34 cellular contexts compared by ENCODE assay signal in the genomic region with DNA sequence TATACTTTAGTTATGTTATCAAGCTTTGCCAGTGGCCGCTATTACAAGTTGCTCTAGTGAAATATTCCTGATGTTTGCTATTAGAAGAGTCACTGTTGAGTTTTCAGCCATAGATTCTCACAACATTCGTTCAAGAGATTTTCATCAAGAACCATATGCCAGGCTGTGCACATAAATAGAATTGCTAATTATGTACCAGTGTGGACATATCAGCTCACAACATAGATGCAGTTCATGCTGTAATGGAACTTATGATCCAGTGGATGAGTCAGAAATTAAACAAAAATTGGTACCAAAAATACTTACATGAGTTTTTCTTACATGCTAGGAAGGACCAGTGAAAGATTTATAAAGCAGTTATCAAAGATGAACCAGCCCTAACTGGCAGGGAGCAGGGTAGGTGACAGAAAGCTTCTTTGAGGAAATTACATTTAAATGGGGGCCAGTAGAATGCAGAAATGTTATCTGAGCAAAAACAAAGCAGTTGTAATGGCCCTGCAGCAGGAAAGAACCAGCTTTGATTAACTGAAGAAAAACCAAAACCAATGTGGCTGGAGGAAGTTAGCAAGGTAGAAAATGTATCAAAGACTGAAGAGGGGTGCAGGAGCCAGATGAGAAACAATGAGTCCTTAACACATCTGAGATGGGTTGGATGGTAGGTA.
"Had no signal": no experiment of that assay in that cellular context is flagged by ENCODE, and none has a peak within 500 bp of the region (broad histone marks: within the 10 kb centered on the region; RNA-seq: fewer than 3 reads in every experiment).

No MANE protein-coding gene starts in this region.

- H3K4me1 Mint-ChIP-seq: activated CD4-positive, alpha-beta memory T cell treated with anti-CD3 and anti-CD28 coated beads, Interleukin-2, amount 10 ng/mL, durations not matched to agents 7 days and 5 days; activated CD8-positive, alpha-beta memory T cell treated with anti-CD3 and anti-CD28 coated beads, Interleukin-2, amount 10 ng/mL, durations not matched to agents 7 days and 5 days; brain had no signal

- H3K9me3 Mint-ChIP-seq: brain had no signal

- H3K36me3 ChIP-seq: adrenal gland, Peyer's patch, SJSA1 had no signal

- H3K36me3 Mint-ChIP-seq: activated CD8-positive, alpha-beta memory T cell treated with anti-CD3 and anti-CD28 coated beads, Interleukin-2, amount 10 ng/mL, durations not matched to agents 7 days and 5 days; activated naive CD4-positive, alpha-beta T cell treated with anti-CD3 and anti-CD28 coated beads, Interleukin-2, amount 50 U/mL, for 72 hours; brain had no signal

- DNase-seq: activated CD4-positive, alpha-beta memory T cell treated with anti-CD3 and anti-CD28 coated beads, Interleukin-2, amount 10 ng/mL, durations not matched to agents 7 days and 5 days; activated CD4-positive, alpha-beta T cell treated with anti-CD3 and anti-CD28 coated beads for 1 hour; activated CD4-positive, alpha-beta T cell treated with anti-CD3 and anti-CD28 coated beads for 48 hours; activated CD4-positive, CD25-positive, alpha-beta regulatory T cell; activated CD8-positive, alpha-beta memory T cell treated with anti-CD3 and anti-CD28 coated beads for 24 hours; activated CD8-positive, alpha-beta memory T cell treated with anti-CD3 and anti-CD28 coated beads, Interleukin-2, amount 10 ng/mL, durations not matched to agents 7 days and 5 days; activated CD8-positive, alpha-beta memory T cell treated with anti-CD3 and anti-CD28 coated beads, Interleukin-2, amount 50 U/mL, for 48 hours; activated gamma-delta T cell treated with Interleukin-2 at 50 U/mL for 16 hours; activated naive CD4-positive, alpha-beta T cell treated with anti-CD3 and anti-CD28 coated beads for 36 hours; adrenal gland; caudate nucleus; NCI-H1092 treated with DMSO at 0.1 percent for 48 hours; NCI-H1417; NCI-H146; NCI-H187; NCI-H2029 treated with DMSO at 0.1 percent for 48 hours; NCI-H2107; NCI-H2171 treated with DMSO at 0.1 percent for 48 hours; NCI-H2227 treated with DMSO at 0.1 percent for 48 hours; NCI-H446 treated with DMSO at 0.1 percent for 48 hours; NCI-H524; PC-3; Peyer's patch; RPMI8226; SHP77 treated with DMSO at 0.1 percent for 48 hours; SK-N-SH; T-helper 1 cell; T-helper 2 cell; T-helper 9 cell had no signal

- H3K27me3 Mint-ChIP-seq: activated CD4-positive, alpha-beta memory T cell treated with anti-CD3 and anti-CD28 coated beads, Interleukin-2, amount 10 ng/mL, durations not matched to agents 7 days and 5 days; activated CD8-positive, alpha-beta memory T cell treated with anti-CD3 and anti-CD28 coated beads, Interleukin-2, amount 10 ng/mL, durations not matched to agents 7 days and 5 days had no signal

- H3K9me3 ChIP-seq: adrenal gland, Peyer's patch, SJSA1, SK-N-SH had no signal

- ATAC-seq: activated CD8-positive, alpha-beta memory T cell treated with anti-CD3 and anti-CD28 coated beads, Interleukin-2, amount 10 ng/mL, durations not matched to agents 7 days and 5 days; activated naive CD4-positive, alpha-beta T cell treated with anti-CD3 and anti-CD28 coated beads, Interleukin-2, amount 50 U/mL, for 72 hours; K562; PC-3 had no signal

- H3K27ac ChIP-seq: adrenal gland, Peyer's patch, SJSA1, VCaP had no signal

- H3K4me1 ChIP-seq: adrenal gland, Peyer's patch had no signal

- H3K4me3 Mint-ChIP-seq: activated CD4-positive, alpha-beta memory T cell treated with anti-CD3 and anti-CD28 coated beads, Interleukin-2, amount 10 ng/mL, durations not matched to agents 7 days and 5 days; activated CD8-positive, alpha-beta memory T cell treated with anti-CD3 and anti-CD28 coated beads, Interleukin-2, amount 10 ng/mL, durations not matched to agents 7 days and 5 days; activated naive CD4-positive, alpha-beta T cell treated with anti-CD3 and anti-CD28 coated beads for 36 hours; brain had no signal

- H3K27ac Mint-ChIP-seq: activated CD4-positive, alpha-beta memory T cell treated with anti-CD3 and anti-CD28 coated beads, Interleukin-2, amount 10 ng/mL, durations not matched to agents 7 days and 5 days; activated CD8-positive, alpha-beta memory T cell treated with anti-CD3 and anti-CD28 coated beads, Interleukin-2, amount 10 ng/mL, durations not matched to agents 7 days and 5 days; activated naive CD4-positive, alpha-beta T cell treated with anti-CD3 and anti-CD28 coated beads for 36 hours; activated naive CD4-positive, alpha-beta T cell treated with anti-CD3 and anti-CD28 coated beads, Interleukin-2, amount 50 U/mL, for 72 hours; brain had no signal

- H3K4me2 ChIP-seq: SK-N-SH had no signal

- H3K4me3 ChIP-seq: adrenal gland, K562, Peyer's patch, SJSA1 had no signal

- H3K9ac ChIP-seq: SK-N-SH had no signal

- H3K27me3 ChIP-seq: adrenal gland, Peyer's patch, SJSA1 had no signal
